8 cellular contexts compared by ENCODE assay signal in genomic region chr5:181189962-181190710, GRCh38. TPM values are rescaled to one million over a fixed set of nuclear protein-coding genes. Genes with fewer than 3 reads are reported as not detected.
A peak's percentile ranks its signal among the peaks of the same experiment; 100 is the strongest.
DNase-seq lines count a peak whose midpoint lies in the region; ATAC-seq, FAIRE-seq and TF ChIP-seq lines count a peak whose summit lies in the region.

No MANE protein-coding gene starts in this region.

- no peaks in the 10 kb centered on the region for H3K27me3 ChIP-seq in pancreas

- peaks cover 3 to 7% (median 7%) of the 10 kb centered on the region in 3 donors for H3K4me1 ChIP-seq in pancreas

- H3K4me1 Mint-ChIP-seq in endothelial cell (ENCODE audit: unreplicated experiment): peaks cover 21% of the 10 kb centered on the region

- FAIRE-seq in pancreas (lab: Jason Lieb, UNC) (no peak), frontal cortex (lab: Jason Lieb, UNC) (no peak)

- H3K27ac ChIP-seq in VCaP (peak overlapping the region; percentile 95), pancreas (peak overlapping the region in 3 of 4 donors; percentile 29 to 91 (median 88))

- peaks cover 10% of the 10 kb centered on the region for H3K36me3 Mint-ChIP-seq in endothelial cell (ENCODE audit: low read depth, unreplicated experiment)

- H3K4me3 ChIP-seq in GM12865 (ENCODE audit: low read depth, low read length) (peak overlapping the region; percentile 91), pancreas (peak overlapping the region; percentile 56 to 85 (median 77))

- H3K27me3 Mint-ChIP-seq in endothelial cell (ENCODE audit: unreplicated experiment): peaks cover 56% of the 10 kb centered on the region

- H3K4me3 Mint-ChIP-seq in endothelial cell (ENCODE audit: unreplicated experiment): peak overlapping the region; percentile 94

- H3K27ac Mint-ChIP-seq in endothelial cell (ENCODE audit: unreplicated experiment): no peak overlapping the region

- H3K9me3 Mint-ChIP-seq in endothelial cell (ENCODE audit: unreplicated experiment): peaks cover 5% of the 10 kb centered on the region

- H3K36me3 ChIP-seq in pancreas: no peaks in the 10 kb centered on the region

- WGBS in pancreas, 2 donors: 0 to 1% methylated on average over 52 of the region's 52 CpGs

- peak; percentile 47 for DNase-seq in GM12865 (ENCODE audit: low read depth)
- peak; percentile 34 for DNase-seq in endothelial cell (ENCODE audit: low spot score)
- DNase-seq in pancreas: peak in 5 of 6 donors; percentile 35 to 72 (median 56)
- no peak for DNase-seq in frontal cortex (ENCODE audit: low spot score in 2 of 2)
- DNase-seq in glomerular visceral epithelial cell (ENCODE audit: extremely low spot score): no peak
- no peak for DNase-seq in NCI-H2196 (lab: John Stamatoyannopoulos, UW; ENCODE audit: unreplicated experiment)
- no peak for DNase-seq in ureter (ENCODE audit: low spot score)

- H3K9me3 ChIP-seq in pancreas: no peaks in the 10 kb centered on the region

- TF ChIP-seq CTCF in GM12865 (IDR thresholded peaks at IDR 0.05; ENCODE audit: insufficient read depth, low read depth, low read length, missing control alignments): no peak
- no peak for TF ChIP-seq CTCF in VCaP (conservative IDR thresholded peaks at IDR 0.05)
- no peak for TF ChIP-seq CTCF in endothelial cell (IDR thresholded peaks at IDR 0.05; ENCODE audit: unreplicated experiment)
- TF ChIP-seq CTCF in pancreas (IDR thresholded peaks at IDR 0.05): no peak

- intact Hi-C loops in pancreas (cut with DNase I): no loop called here

- peak in 3 of 4 donors; percentile 1 to 13 (median 4) for ATAC-seq in pancreas

RNA-seq across cellular contexts. Expression of gene TRIM7, which starts 14.9 kb away (rescaled TPM):
- total RNA-seq in endothelial cell (ENCODE audit: unreplicated experiment) (not detected), pancreas (10 to 100 TPM in 1 of 6 donors, 1 to 10 TPM in 5; 1.9 to 11.1 (median 3.9) TPM), frontal cortex (2.0 TPM), ureter (3.0 TPM)
- 1 to 10 TPM; 2.4 to 3.0 TPM for polyA plus RNA-seq in pancreas

RNA-seq across cellular contexts. Expression of gene TRIM41, which starts 32.9 kb away (rescaled TPM):
- 21.8 TPM for total RNA-seq in endothelial cell (ENCODE audit: unreplicated experiment)
- 10 to 100 TPM; 11.4 to 22.1 (median 12.1) TPM for total RNA-seq in pancreas
- 10 to 100 TPM; 17.3 to 28.7 TPM for polyA plus RNA-seq in pancreas
- 12.2 TPM for total RNA-seq in frontal cortex
- 34.5 TPM for total RNA-seq in ureter

RNA-seq across cellular contexts. Expression of gene OR2V2, which starts 42.8 kb away (rescaled TPM):
- not detected for total RNA-seq in endothelial cell (ENCODE audit: unreplicated experiment)
- total RNA-seq in pancreas: not detected
- not detected for polyA plus RNA-seq in pancreas
- not detected for total RNA-seq in frontal cortex
- not detected for total RNA-seq in ureter

RNA-seq across cellular contexts. Expression of gene RACK1, which starts 53.6 kb away (rescaled TPM):
- total RNA-seq in endothelial cell (ENCODE audit: unreplicated experiment) (2,232 TPM), pancreas (1,000 to 10,000 TPM in 5 of 6 donors, 100 to 1,000 TPM in 1; 974 to 1,629 (median 1,266) TPM), frontal cortex (3,351 TPM), ureter (1,824 TPM)
- polyA plus RNA-seq in pancreas: 1,000 to 10,000 TPM; 1,162 to 1,304 TPM

RNA-seq across cellular contexts. Expression of gene OR2V1, which starts 59.2 kb away (rescaled TPM):
- total RNA-seq in endothelial cell (ENCODE audit: unreplicated experiment) (not detected), pancreas (not detected), frontal cortex (not detected), ureter (not detected)
- polyA plus RNA-seq in pancreas: not detected

Comparison
In these comparisons a context has a peak if more than half of its experiments do, and no peak if none do; other contexts are left out.
1. DNase-seq: peak in GM12865 (single experiment), endothelial cell (single experiment) and pancreas (5 of 6); none in frontal cortex (0 of 2), glomerular visceral epithelial cell (single experiment), NCI-H2196 (single experiment) and ureter (single experiment).